ENCODE assay signal across 30 cellular contexts in the genomic region with DNA sequence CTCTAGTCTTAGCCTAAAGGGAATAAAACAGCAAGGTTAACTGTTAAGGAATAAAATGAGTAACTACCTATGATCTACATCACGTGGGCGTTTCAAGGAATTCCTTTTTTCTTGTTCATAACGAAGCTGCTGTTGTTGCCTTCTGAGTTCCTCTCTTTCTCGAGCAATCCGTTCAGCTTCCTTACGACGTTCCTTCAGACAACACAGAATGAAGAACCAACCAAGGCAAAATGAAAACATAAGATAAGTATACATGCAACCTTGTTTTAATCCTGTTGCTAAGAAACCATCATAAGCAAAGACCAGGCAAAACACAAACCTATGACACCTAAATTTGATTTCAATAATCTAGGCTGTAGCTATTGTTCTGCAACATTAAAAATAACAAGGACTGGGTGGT. TPM values are rescaled to one million over a fixed set of nuclear protein-coding genes. Genes with fewer than 3 reads are reported as not detected.
DNase-seq lines count a peak whose midpoint lies in the region; ATAC-seq, FAIRE-seq and TF ChIP-seq lines count a peak whose summit lies in the region.
"Had no signal": no experiment of that assay in that cellular context is flagged by ENCODE, and none has a peak within 500 bp of the region (broad histone marks: within the 10 kb centered on the region; RNA-seq: fewer than 3 reads in every experiment).

No MANE protein-coding gene starts in this region.

- peaks cover 2% of the 10 kb centered on the region for H3K4me1 Mint-ChIP-seq in activated CD8-positive, alpha-beta T cell treated with anti-CD3 and anti-CD28 coated beads for 36 hours (ENCODE audit: low read depth)
- no peaks in the 10 kb centered on the region for H3K4me1 Mint-ChIP-seq in activated CD8-positive, alpha-beta T cell treated with anti-CD3 and anti-CD28 coated beads, Interleukin-2, amount 10 ng/mL, durations not matched to agents 7 days and 5 days (ENCODE audit: low read depth)
- no peaks in the 10 kb centered on the region for H3K4me1 Mint-ChIP-seq in CD8-positive, alpha-beta T cell (ENCODE audit: low read depth)
- no peaks in the 10 kb centered on the region for H3K4me1 Mint-ChIP-seq in osteocyte (ENCODE audit: unreplicated experiment)
- H3K4me1 Mint-ChIP-seq: CD14-positive monocyte; GM23338; stimulated activated memory B cell treated with anti-CD40 and anti-IgM and Interleukin-4, amounts not matched to agents 10 μg/mL and 1 μg/mL and 100 μg/mL, for 72 hours had no signal

- no TSS peak for BruUV-seq in K562 (replicated peaks; lab: Mats Ljungman, UMichigan)

- H3K27ac ChIP-seq in CD8-positive, alpha-beta T cell (ENCODE audit: low read depth, low read length) = no peak overlapping the region
- H3K27ac ChIP-seq in K562 (ENCODE audit: extremely low read depth, low read depth, low read length) = no peak overlapping the region
- H3K27ac ChIP-seq: esophagus squamous epithelium, heart right ventricle, psoas muscle had no signal

- H3K9me3 Mint-ChIP-seq in activated CD8-positive, alpha-beta T cell treated with anti-CD3 and anti-CD28 coated beads for 36 hours = no peaks in the 10 kb centered on the region
- H3K9me3 Mint-ChIP-seq in activated CD8-positive, alpha-beta T cell treated with anti-CD3 and anti-CD28 coated beads, Interleukin-2, amount 10 ng/mL, durations not matched to agents 7 days and 5 days (ENCODE audit: insufficient read depth) = no peaks in the 10 kb centered on the region
- H3K9me3 Mint-ChIP-seq in CD8-positive, alpha-beta T cell = no peaks in the 10 kb centered on the region
- H3K9me3 Mint-ChIP-seq in osteocyte (ENCODE audit: unreplicated experiment) = no peaks in the 10 kb centered on the region
- H3K9me3 Mint-ChIP-seq: GM23338; naive thymus-derived CD4-positive, alpha-beta T cell; stimulated activated memory B cell treated with anti-CD40 and anti-IgM and Interleukin-4, amounts not matched to agents 10 μg/mL and 1 μg/mL and 100 μg/mL, for 72 hours had no signal

- H3K27me3 Mint-ChIP-seq in activated CD8-positive, alpha-beta T cell treated with anti-CD3 and anti-CD28 coated beads for 36 hours = no peaks in the 10 kb centered on the region
- no peaks in the 10 kb centered on the region for H3K27me3 Mint-ChIP-seq in activated CD8-positive, alpha-beta T cell treated with anti-CD3 and anti-CD28 coated beads, Interleukin-2, amount 10 ng/mL, durations not matched to agents 7 days and 5 days (ENCODE audit: low read depth)
- no peaks in the 10 kb centered on the region for H3K27me3 Mint-ChIP-seq in CD8-positive, alpha-beta T cell (ENCODE audit: low read depth)
- H3K27me3 Mint-ChIP-seq in osteocyte (ENCODE audit: unreplicated experiment) = no peaks in the 10 kb centered on the region
- H3K27me3 Mint-ChIP-seq: naive thymus-derived CD4-positive, alpha-beta T cell; stimulated activated memory B cell treated with anti-CD40 and anti-IgM and Interleukin-4, amounts not matched to agents 10 μg/mL and 1 μg/mL and 100 μg/mL, for 72 hours had no signal

- no peak overlapping the region for H3K4me2 ChIP-seq in K562 (ENCODE audit: insufficient read depth, low read length)
- H3K4me2 ChIP-seq: GM23338 had no signal

- H3K79me2 ChIP-seq in K562 (ENCODE audit: control insufficient read depth, insufficient read depth, low read length) = no peaks in the 10 kb centered on the region; the same call in 2 of the 3 replicates

- TF ChIP-seq EP300 in K562 (IDR thresholded peaks at IDR 0.05; ENCODE audit: low read length) = no peak

- no peak for TF ChIP-seq CTCF in activated CD8-positive, alpha-beta T cell treated with anti-CD3 and anti-CD28 coated beads for 36 hours (IDR thresholded peaks at IDR 0.05)
- no peak for TF ChIP-seq CTCF in CD8-positive, alpha-beta T cell (IDR thresholded peaks at IDR 0.05)
- TF ChIP-seq CTCF in K562 (IDR thresholded peaks at IDR 0.05 in 2 of 3, conservative IDR thresholded peaks at IDR 0.05 in 1 of 3; ENCODE audit: insufficient read depth in 2 of 3, low read depth in 1 of 3, low read length in 3 of 3) (no peak), osteocyte (IDR thresholded peaks at IDR 0.05) (no peak)

- no peaks in the 10 kb centered on the region for H4K20me1 ChIP-seq in K562 (replicated peaks; ENCODE audit: control insufficient read depth, insufficient read depth, low read length)

- CTCF ChIA-PET in activated CD8-positive, alpha-beta T cell treated with anti-CD3 and anti-CD28 coated beads for 36 hours (lab: Charles Lee) = no interaction called here
- CTCF ChIA-PET in activated CD8-positive, alpha-beta T cell treated with anti-CD3 and anti-CD28 coated beads, Interleukin-2, amount 10 ng/mL, durations not matched to agents 7 days and 5 days (lab: Charles Lee) = interaction anchor here (1.5 kb wide), 1 partner anchor 12 kb away, joined by 4 read pairs; no protein-coding TSS in a partner anchor
- CTCF ChIA-PET in CD8-positive, alpha-beta T cell (lab: Charles Lee) = interaction anchor here (1.3 kb wide), 1 partner anchor 119 kb away, joined by 3 read pairs; a partner anchor contains a TSS
- CTCF ChIA-PET in K562 (lab: Yijun Ruan, JAX; ENCODE audit: low intra/inter-chr PET ratio) = no interaction called here

- H2AFZ ChIP-seq in K562 (ENCODE audit: low read depth, low read length) = no peak overlapping the region
- H2AFZ ChIP-seq: GM23338 had no signal

- POLR2A ChIA-PET in activated CD8-positive, alpha-beta T cell treated with anti-CD3 and anti-CD28 coated beads for 36 hours (lab: Charles Lee) = no interaction called here
- POLR2A ChIA-PET in activated CD8-positive, alpha-beta T cell treated with anti-CD3 and anti-CD28 coated beads, Interleukin-2, amount 10 ng/mL, durations not matched to agents 7 days and 5 days (lab: Charles Lee) = no interaction called here
- POLR2A ChIA-PET in CD8-positive, alpha-beta T cell (lab: Charles Lee) = interaction anchor here (1.1 kb wide), 1 partner anchor 13 kb away, joined by 4 read pairs; no protein-coding TSS in a partner anchor
- POLR2A ChIA-PET in K562 (lab: Yijun Ruan, JAX) = interaction anchor here (0.9 to 1.2 kb wide), 2 partner anchors 11 to 24 kb away, joined by 3 read pairs; no protein-coding TSS in a partner anchor

- no peak overlapping the region for H3K4me3 ChIP-seq in CD8-positive, alpha-beta T cell (ENCODE audit: low read depth, low read length)
- no peak overlapping the region for H3K4me3 ChIP-seq in K562
- H3K4me3 ChIP-seq: esophagus squamous epithelium, GM23338, heart right ventricle, psoas muscle had no signal

- in situ Hi-C loops in K562 (cut with MboI) = no loop called here

- no peaks in the 10 kb centered on the region for H3K27me3 ChIP-seq in CD8-positive, alpha-beta T cell (ENCODE audit: insufficient read depth, low read length)
- no peaks in the 10 kb centered on the region for H3K27me3 ChIP-seq in K562 (ENCODE audit: control insufficient read depth in 2 of 2, insufficient read depth in 2 of 2, low read length in 2 of 2)
- H3K27me3 ChIP-seq: esophagus squamous epithelium, heart right ventricle had no signal

- no peak overlapping the region for H3K4me3 Mint-ChIP-seq in activated CD8-positive, alpha-beta T cell treated with anti-CD3 and anti-CD28 coated beads for 36 hours
- no peak overlapping the region for H3K4me3 Mint-ChIP-seq in activated CD8-positive, alpha-beta T cell treated with anti-CD3 and anti-CD28 coated beads, Interleukin-2, amount 10 ng/mL, durations not matched to agents 7 days and 5 days
- no peak overlapping the region for H3K4me3 Mint-ChIP-seq in CD8-positive, alpha-beta T cell
- no peak overlapping the region for H3K4me3 Mint-ChIP-seq in osteocyte (ENCODE audit: unreplicated experiment)
- H3K4me3 Mint-ChIP-seq: CD14-positive monocyte; GM23338; naive thymus-derived CD4-positive, alpha-beta T cell; stimulated activated memory B cell treated with anti-CD40 and anti-IgM and Interleukin-4, amounts not matched to agents 10 μg/mL and 1 μg/mL and 100 μg/mL, for 72 hours had no signal

- intact Hi-C loops in activated CD8-positive, alpha-beta T cell treated with anti-CD3 and anti-CD28 coated beads for 36 hours (cut with micrococcal nuclease) = no loop called here
- intact Hi-C loops in CD8-positive, alpha-beta T cell (cut with DNase I, micrococcal nuclease) = no loop called here
- intact Hi-C loops in K562 (cut with micrococcal nuclease) = no loop called here

- H3K36me3 ChIP-seq in CD8-positive, alpha-beta T cell (ENCODE audit: insufficient read depth, low read length) = peaks cover 79% of the 10 kb centered on the region
- peaks cover 98% of the 10 kb centered on the region for H3K36me3 ChIP-seq in K562 (ENCODE audit: control insufficient read depth, insufficient read depth, low read length)

- FAIRE-seq in K562 (lab: Jason Lieb, UNC) = no peak
- FAIRE-seq: D721Med, endometrium, frontal cortex, kidney had no signal

- no peaks in the 10 kb centered on the region for H3K4me1 ChIP-seq in CD8-positive, alpha-beta T cell (ENCODE audit: insufficient read depth, low read length)
- H3K4me1 ChIP-seq in K562 (replicated peaks in 1 of 2; ENCODE audit: control insufficient read depth in 2 of 2, insufficient read depth in 2 of 2, low read length in 2 of 2) = no peaks in the 10 kb centered on the region
- H3K4me1 ChIP-seq: esophagus squamous epithelium, heart right ventricle, psoas muscle had no signal

- TF ChIP-seq POLR2A in K562 (conservative IDR thresholded peaks at IDR 0.05) = no peak

- H3K27ac Mint-ChIP-seq in activated CD8-positive, alpha-beta T cell treated with anti-CD3 and anti-CD28 coated beads for 36 hours = peak overlapping the region; percentile 63
- H3K27ac Mint-ChIP-seq in activated CD8-positive, alpha-beta T cell treated with anti-CD3 and anti-CD28 coated beads, Interleukin-2, amount 10 ng/mL, durations not matched to agents 7 days and 5 days = no peak overlapping the region
- H3K27ac Mint-ChIP-seq in CD8-positive, alpha-beta T cell = peak overlapping the region; percentile 10
- H3K27ac Mint-ChIP-seq in osteocyte (ENCODE audit: unreplicated experiment) = peak overlapping the region; percentile 48
- H3K27ac Mint-ChIP-seq: GM23338; stimulated activated memory B cell treated with anti-CD40 and anti-IgM and Interleukin-4, amounts not matched to agents 10 μg/mL and 1 μg/mL and 100 μg/mL, for 72 hours had no signal

- ATAC-seq in activated CD8-positive, alpha-beta T cell treated with anti-CD3 and anti-CD28 coated beads for 36 hours = no peak
- no peak for ATAC-seq in activated CD8-positive, alpha-beta T cell treated with anti-CD3 and anti-CD28 coated beads, Interleukin-2, amount 10 ng/mL, durations not matched to agents 7 days and 5 days
- ATAC-seq in CD8-positive, alpha-beta T cell = no peak
- ATAC-seq in K562 = no peak
- no peak for ATAC-seq in HG03139 (IDR thresholded peaks at IDR 0.05; ENCODE audit: unreplicated experiment)
- ATAC-seq: GM23338; naive thymus-derived CD4-positive, alpha-beta T cell; Panc1; psoas muscle; stimulated activated memory B cell treated with anti-CD40 and anti-IgM and Interleukin-4, amounts not matched to agents 10 μg/mL and 1 μg/mL and 100 μg/mL, for 72 hours had no signal

- no peak for DNase-seq in activated CD8-positive, alpha-beta T cell treated with anti-CD3 and anti-CD28 coated beads for 36 hours
- no peak for DNase-seq in activated CD8-positive, alpha-beta T cell treated with anti-CD3 and anti-CD28 coated beads, Interleukin-2, amount 10 ng/mL, durations not matched to agents 7 days and 5 days
- DNase-seq in CD8-positive, alpha-beta T cell = no peak
- DNase-seq in K562 (ENCODE audit: extremely low read depth in 1 of 4, low spot score in 3 of 4) = no peak
- DNase-seq in osteocyte (ENCODE audit: extremely low spot score, unreplicated experiment) = no peak
- DNase-seq in retina = no peak
- no peak for DNase-seq in NCI-H2196 (lab: John Stamatoyannopoulos, UW; ENCODE audit: unreplicated experiment)
- DNase-seq: activated CD4-positive, CD25-positive, alpha-beta regulatory T cell treated with anti-CD3 and anti-CD28 coated beads, Interleukin-2, amount 50 U/mL, for 72 hours; activated CD8-positive, alpha-beta memory T cell treated with anti-CD3 and anti-CD28 coated beads for 24 hours; activated naive CD4-positive, alpha-beta T cell treated with anti-CD3 and anti-CD28 coated beads, Interleukin-2, amount 50 U/mL, for 16 hours; activated T-cell treated with anti-CD3 and anti-CD28 coated beads, Interleukin-2, amount 50 U/mL, for 1 hour; esophagus squamous epithelium; heart right ventricle; IMR-90; kidney; naive thymus-derived CD4-positive, alpha-beta T cell; NCI-H1048; NCI-H446; NCI-H774; nucleus accumbens; psoas muscle; Right ventricle myocardium superior had no signal

- 96% methylated on average over 7 of the region's 7 CpGs for WGBS in K562 (ENCODE audit: insufficient coverage, low coverage, missing lambda C conversion rate)

- TF ChIP-seq RAD21 in K562 (CRISPR knock-in tag; conservative IDR thresholded peaks at IDR 0.05 in 1 of 2, IDR thresholded peaks at IDR 0.05 in 1 of 2) = no peak

- H3K9me3 ChIP-seq in CD8-positive, alpha-beta T cell (ENCODE audit: low read length) = no peaks in the 10 kb centered on the region
- H3K9me3 ChIP-seq in K562 (replicated peaks; ENCODE audit: control insufficient read depth, insufficient read depth, low read depth, low read length) = no peaks in the 10 kb centered on the region
- H3K9me3 ChIP-seq: esophagus squamous epithelium, heart right ventricle, psoas muscle had no signal

- H3K9me1 ChIP-seq in K562 (ENCODE audit: control insufficient read depth, insufficient read depth, low read length) = no peaks in the 10 kb centered on the region

- peaks cover 64% of the 10 kb centered on the region for H3K36me3 Mint-ChIP-seq in activated CD8-positive, alpha-beta T cell treated with anti-CD3 and anti-CD28 coated beads for 36 hours (ENCODE audit: low read depth)
- H3K36me3 Mint-ChIP-seq in activated CD8-positive, alpha-beta T cell treated with anti-CD3 and anti-CD28 coated beads, Interleukin-2, amount 10 ng/mL, durations not matched to agents 7 days and 5 days (ENCODE audit: low read depth) = peaks cover 77% of the 10 kb centered on the region
- H3K36me3 Mint-ChIP-seq in CD8-positive, alpha-beta T cell = peaks cover 91% of the 10 kb centered on the region
- H3K36me3 Mint-ChIP-seq in osteocyte (ENCODE audit: unreplicated experiment) = peaks cover 77% of the 10 kb centered on the region

- no peak overlapping the region for H3K9ac ChIP-seq in K562 (ENCODE audit: insufficient read depth in 1 of 2, low read depth in 2 of 2, low read length in 2 of 2)

RNA-seq across cellular contexts. Expression of a gene that starts 44.1 kb away (rescaled TPM):
- 10 to 100 TPM; 79.8 to 89.9 TPM for total RNA-seq in activated CD8-positive, alpha-beta T cell treated with anti-CD3 and anti-CD28 coated beads for 36 hours
- total RNA-seq in activated CD8-positive, alpha-beta T cell treated with anti-CD3 and anti-CD28 coated beads, Interleukin-2, amount 10 ng/mL, durations not matched to agents 7 days and 5 days = 100 to 1,000 TPM; 120 to 122 TPM
- 100 to 1,000 TPM; 189 to 201 TPM for total RNA-seq in CD8-positive, alpha-beta T cell
- 135 and 417 TPM in 2 replicates for total RNA-seq in K562 (2011; cell fraction: chromatin; rRNA removed; ENCODE audit: low replicate concordance)
- total RNA-seq in K562 (2011; cell fraction: nucleolus; rRNA removed) = 73.4 and 74.5 TPM in 2 replicates
- total RNA-seq in K562 (2011; cell fraction: nucleoplasm; rRNA removed) = 136 and 183 TPM in 2 replicates
- 113 and 118 TPM in 2 replicates for total RNA-seq in K562 (2014; rRNA removed)
- 136 TPM in 2 replicates for total RNA-seq in K562 (2014; rRNA removed; fragmentation: Illumina TruSeq; extraction: Trizol)
- total RNA-seq in K562 (2015; rRNA removed; fragmentation: Illumina TruSeq; extraction: Trizol) = 154 and 163 TPM in 2 replicates
- 72.1 and 76.5 TPM in 2 replicates for total RNA-seq in K562 (2021)
- 38.6 and 39.5 TPM in 2 replicates for polyA plus RNA-seq in K562 (2011; rRNA removed)
- polyA plus RNA-seq in K562 (2011; cell fraction: cytosol; rRNA removed) = 11.6 and 18.9 TPM in 2 replicates
- 114 and 120 TPM in 2 replicates for polyA plus RNA-seq in K562 (2011; cell fraction: nucleus; rRNA removed)
- 88.1 and 95.6 TPM in 2 replicates for polyA plus RNA-seq in K562 (2012)
- 107 and 132 TPM in 2 replicates for polyA plus RNA-seq in K562 (2014; fragmentation: Illumina TruSeq; extraction: Trizol)
- 10 to 100 TPM; 61.4 to 69.7 TPM for polyA plus RNA-seq in K562 (2014; fragmentation: Nextera tagmentation; extraction: Ambion mirVana)
- 99.3 and 102 TPM in 2 replicates for polyA plus RNA-seq in K562 (2014; rRNA removed)
- polyA minus RNA-seq in K562 (2011; rRNA and poly(A)+ RNA removed) = 72.6 and 90.1 TPM in 2 replicates
- polyA minus RNA-seq in K562 (2011; cell fraction: cytosol; rRNA and poly(A)+ RNA removed) = 28.4 and 34.2 TPM in 2 replicates
- 94.8 and 155 TPM in 2 replicates for polyA minus RNA-seq in K562 (2011; cell fraction: nucleus; rRNA and poly(A)+ RNA removed)
- total RNA-seq in osteocyte = 87.3 and 93.9 TPM in 2 replicates

Comparison
In these comparisons a context has a peak if more than half of its experiments do, and no peak if none do; other contexts are left out.
1. CTCF ChIA-PET loops: an anchor here in activated CD8-positive, alpha-beta T cell treated with anti-CD3 and anti-CD28 coated beads, Interleukin-2, amount 10 ng/mL, durations not matched to agents 7 days and 5 days (1.5 kb wide) and CD8-positive, alpha-beta T cell (1.3 kb wide); none called in activated CD8-positive, alpha-beta T cell treated with anti-CD3 and anti-CD28 coated beads for 36 hours and K562.
2. POLR2A ChIA-PET loops: an anchor here in CD8-positive, alpha-beta T cell (1.1 kb wide) and K562 (0.9 to 1.2 kb wide); none called in activated CD8-positive, alpha-beta T cell treated with anti-CD3 and anti-CD28 coated beads for 36 hours and activated CD8-positive, alpha-beta T cell treated with anti-CD3 and anti-CD28 coated beads, Interleukin-2, amount 10 ng/mL, durations not matched to agents 7 days and 5 days.